Comparison of ENCODE assay signal across 1 cellular context in genomic region chr1:237154173-237154572, GRCh38.
TF ChIP-seq lines count a peak whose summit lies in the region.

No MANE protein-coding gene starts in this region.

TF ChIP-seq in WTC11, 78 proteins besides CTCF, POLR2A, EP300 and RAD21 (continued from another document):
- TF ChIP-seq, protein P1, sequence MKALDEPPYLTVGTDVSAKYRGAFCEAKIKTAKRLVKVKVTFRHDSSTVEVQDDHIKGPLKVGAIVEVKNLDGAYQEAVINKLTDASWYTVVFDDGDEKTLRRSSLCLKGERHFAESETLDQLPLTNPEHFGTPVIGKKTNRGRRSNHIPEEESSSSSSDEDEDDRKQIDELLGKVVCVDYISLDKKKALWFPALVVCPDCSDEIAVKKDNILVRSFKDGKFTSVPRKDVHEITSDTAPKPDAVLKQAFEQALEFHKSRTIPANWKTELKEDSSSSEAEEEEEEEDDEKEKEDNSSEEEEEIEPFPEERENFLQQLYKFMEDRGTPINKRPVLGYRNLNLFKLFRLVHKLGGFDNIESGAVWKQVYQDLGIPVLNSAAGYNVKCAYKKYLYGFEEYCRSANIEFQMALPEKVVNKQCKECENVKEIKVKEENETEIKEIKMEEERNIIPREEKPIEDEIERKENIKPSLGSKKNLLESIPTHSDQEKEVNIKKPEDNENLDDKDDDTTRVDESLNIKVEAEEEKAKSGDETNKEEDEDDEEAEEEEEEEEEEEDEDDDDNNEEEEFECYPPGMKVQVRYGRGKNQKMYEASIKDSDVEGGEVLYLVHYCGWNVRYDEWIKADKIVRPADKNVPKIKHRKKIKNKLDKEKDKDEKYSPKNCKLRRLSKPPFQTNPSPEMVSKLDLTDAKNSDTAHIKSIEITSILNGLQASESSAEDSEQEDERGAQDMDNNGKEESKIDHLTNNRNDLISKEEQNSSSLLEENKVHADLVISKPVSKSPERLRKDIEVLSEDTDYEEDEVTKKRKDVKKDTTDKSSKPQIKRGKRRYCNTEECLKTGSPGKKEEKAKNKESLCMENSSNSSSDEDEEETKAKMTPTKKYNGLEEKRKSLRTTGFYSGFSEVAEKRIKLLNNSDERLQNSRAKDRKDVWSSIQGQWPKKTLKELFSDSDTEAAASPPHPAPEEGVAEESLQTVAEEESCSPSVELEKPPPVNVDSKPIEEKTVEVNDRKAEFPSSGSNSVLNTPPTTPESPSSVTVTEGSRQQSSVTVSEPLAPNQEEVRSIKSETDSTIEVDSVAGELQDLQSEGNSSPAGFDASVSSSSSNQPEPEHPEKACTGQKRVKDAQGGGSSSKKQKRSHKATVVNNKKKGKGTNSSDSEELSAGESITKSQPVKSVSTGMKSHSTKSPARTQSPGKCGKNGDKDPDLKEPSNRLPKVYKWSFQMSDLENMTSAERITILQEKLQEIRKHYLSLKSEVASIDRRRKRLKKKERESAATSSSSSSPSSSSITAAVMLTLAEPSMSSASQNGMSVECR (CRISPR knock-in tag; IDR thresholded peaks at IDR 0.05; ENCODE audit: borderline replicate concordance) = no peak
- no peak for TF ChIP-seq PRRX2 (CRISPR knock-in tag; IDR thresholded peaks at IDR 0.05)
- no peak for TF ChIP-seq GABPB1 (CRISPR knock-in tag; IDR thresholded peaks at IDR 0.05)
- no peak for TF ChIP-seq MYBL2 (CRISPR knock-in tag; IDR thresholded peaks at IDR 0.05)
- TF ChIP-seq NR2C2 (CRISPR knock-in tag; IDR thresholded peaks at IDR 0.05) = no peak
- TF ChIP-seq GRHL2 (CRISPR knock-in tag; IDR thresholded peaks at IDR 0.05; ENCODE audit: insufficient replicate concordance, severe bottlenecking) = no peak
- no peak for TF ChIP-seq SMAD3 (CRISPR knock-in tag; IDR thresholded peaks at IDR 0.05; ENCODE audit: borderline replicate concordance)
